23 cellular contexts compared by ENCODE assay signal in genomic region chr17:51500454-51500853, GRCh38.
"Had no signal": no experiment of that assay in that cellular context is flagged by ENCODE, and none has a peak within 500 bp of the region (broad histone marks: within the 10 kb centered on the region; RNA-seq: fewer than 3 reads in every experiment).

No MANE protein-coding gene starts in this region.

- ATAC-seq: effector memory CD8-positive, alpha-beta T cell; heart right ventricle; left cardiac atrium; left lung; mucosa of descending colon; natural killer cell treated with Interleukin-12 subunit alpha and Interleukin-12 subunit beta and Interleukin-15 and Interleukin-18, amount 100 ng/mL, for 72 hours; right lobe of liver; stimulated activated naive CD8-positive, alpha-beta T cell treated with anti-CD3 and anti-CD28 coated beads, Interleukin-15, amount 100 ng/mL, for 72 hours; upper lobe of right lung had no signal

- DNase-seq: effector memory CD8-positive, alpha-beta T cell; erythroblast; esophagus squamous epithelium; foreskin melanocyte; glutamatergic neuron; heart right ventricle; hippocampal formation; left cardiac atrium; left lung; mesenchymal stem cell; mucosa of descending colon; naive B cell; right lobe of liver; stimulated activated CD4-positive, alpha-beta T cell treated with anti-CD3 and anti-CD28 coated beads, Interleukin-12 subunit alpha, Interleukin-12 subunit beta, amount 100 ng/mL, for 4 hours; stimulated activated CD4-positive, alpha-beta T cell treated with anti-CD3 and anti-CD28 coated beads, Interleukin-1b, Interleukin-23, amount 100 ng/mL, for 48 hours; stimulated activated CD4-positive, alpha-beta T cell treated with anti-CD3 and anti-CD28 coated beads, Interleukin-4, amount 100 ng/mL, for 1 hour; stimulated activated CD8-positive, alpha-beta memory T cell treated with anti-CD3 and anti-CD28 coated beads, Interleukin-4, amount 100 ng/mL, for 48 hours; stimulated activated naive CD4-positive, alpha-beta T cell; stimulated activated naive CD8-positive, alpha-beta T cell treated with anti-CD3 and anti-CD28 coated beads, Interleukin-15, amount 100 ng/mL, for 72 hours; transverse colon; upper lobe of right lung; uterus had no signal
